In the genomic region with DNA sequence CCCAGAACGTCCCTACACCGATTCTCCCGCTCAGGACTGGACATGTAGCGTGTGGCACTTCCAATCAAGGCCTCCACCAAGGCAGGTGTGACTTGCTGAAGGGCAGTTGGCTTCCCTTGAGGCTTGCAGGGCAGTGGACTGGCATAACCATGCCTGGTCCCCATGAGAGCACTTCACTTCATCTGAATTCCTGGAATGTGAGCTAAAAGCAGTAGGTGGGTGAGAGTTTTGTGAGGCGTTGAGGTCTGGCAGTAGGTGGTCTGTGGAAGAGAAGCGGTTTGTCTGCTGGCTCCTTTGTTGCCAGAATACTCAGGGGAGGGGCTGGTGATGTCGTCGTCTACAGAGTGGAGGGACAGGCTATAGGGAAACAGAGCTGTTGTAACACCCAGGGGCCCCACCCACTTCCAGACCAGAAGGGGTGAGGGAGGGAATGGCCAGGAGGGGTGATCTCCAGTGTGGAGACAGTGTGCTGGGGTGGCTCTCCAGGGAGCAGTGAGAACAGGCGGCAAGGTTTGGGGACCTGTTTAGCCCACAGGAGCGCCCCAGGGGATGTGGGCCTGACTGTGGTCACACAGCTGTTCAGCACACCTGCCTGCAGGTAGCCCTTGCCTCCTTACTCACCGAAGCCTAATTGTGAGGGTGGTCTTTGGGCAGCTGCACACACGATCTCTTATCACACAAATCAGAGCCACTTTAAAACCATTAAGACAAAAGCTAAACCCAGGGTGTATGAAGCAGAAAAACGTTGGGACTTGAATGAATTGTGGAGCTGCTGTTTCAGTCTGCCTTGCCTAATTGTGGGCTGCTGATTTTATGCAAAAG, we compare ENCODE assay signal across 1 cellular context.
TF ChIP-seq lines count a peak whose summit lies in the region.

No MANE protein-coding gene starts in this region.

TF ChIP-seq in H1, 55 proteins besides CTCF, POLR2A, EP300 and RAD21:
- peak; percentile 96 for TF ChIP-seq TEAD4 (IDR thresholded peaks at IDR 0.05; ENCODE audit: low read depth, low read length)
- TF ChIP-seq JUND (IDR thresholded peaks at IDR 0.05; ENCODE audit: low read length): peak; percentile 37; the same call in 1 of the 2 replicates
- TF ChIP-seq, protein P1, sequence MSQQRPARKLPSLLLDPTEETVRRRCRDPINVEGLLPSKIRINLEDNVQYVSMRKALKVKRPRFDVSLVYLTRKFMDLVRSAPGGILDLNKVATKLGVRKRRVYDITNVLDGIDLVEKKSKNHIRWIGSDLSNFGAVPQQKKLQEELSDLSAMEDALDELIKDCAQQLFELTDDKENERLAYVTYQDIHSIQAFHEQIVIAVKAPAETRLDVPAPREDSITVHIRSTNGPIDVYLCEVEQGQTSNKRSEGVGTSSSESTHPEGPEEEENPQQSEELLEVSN (IDR thresholded peaks at IDR 0.05): peak; percentile 74
- peak; percentile 27 for TF ChIP-seq ASH2L (IDR thresholded peaks at IDR 0.05; ENCODE audit: low read length)
- 0 out of 4 replicates have a peak, but pooled peaks of 1 of the 2 experiments have one; percentile 49 for TF ChIP-seq HDAC2 (IDR thresholded peaks at IDR 0.05; ENCODE audit: borderline replicate concordance in 1 of 2, low read depth in 2 of 2, low read length in 2 of 2)
- no peak for TF ChIP-seq BRCA1 (IDR thresholded peaks at IDR 0.05; ENCODE audit: low read depth, low read length)
- TF ChIP-seq, protein P2, sequence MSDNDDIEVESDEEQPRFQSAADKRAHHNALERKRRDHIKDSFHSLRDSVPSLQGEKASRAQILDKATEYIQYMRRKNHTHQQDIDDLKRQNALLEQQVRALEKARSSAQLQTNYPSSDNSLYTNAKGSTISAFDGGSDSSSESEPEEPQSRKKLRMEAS (IDR thresholded peaks at IDR 0.05): peak; percentile 54; the same call in 1 of the 2 replicates
- no peak for TF ChIP-seq POU5F1 (IDR thresholded peaks at IDR 0.05; ENCODE audit: low read depth, low read length)
- TF ChIP-seq YY1 (IDR thresholded peaks at IDR 0.05; ENCODE audit: low read depth, low read length): 0 out of 2 replicates have a peak, but pooled peaks have one; percentile 14
